In genomic region chr6:88761237-88762031, GRCh38 we compare ENCODE assay signal across 1 cellular context.
TF ChIP-seq lines count a peak whose summit lies in the region.

No MANE protein-coding gene starts in this region.

TF ChIP-seq in GM23338, 12 proteins besides CTCF, POLR2A, EP300 and RAD21 (continued from another document):
- TF ChIP-seq, protein P1, sequence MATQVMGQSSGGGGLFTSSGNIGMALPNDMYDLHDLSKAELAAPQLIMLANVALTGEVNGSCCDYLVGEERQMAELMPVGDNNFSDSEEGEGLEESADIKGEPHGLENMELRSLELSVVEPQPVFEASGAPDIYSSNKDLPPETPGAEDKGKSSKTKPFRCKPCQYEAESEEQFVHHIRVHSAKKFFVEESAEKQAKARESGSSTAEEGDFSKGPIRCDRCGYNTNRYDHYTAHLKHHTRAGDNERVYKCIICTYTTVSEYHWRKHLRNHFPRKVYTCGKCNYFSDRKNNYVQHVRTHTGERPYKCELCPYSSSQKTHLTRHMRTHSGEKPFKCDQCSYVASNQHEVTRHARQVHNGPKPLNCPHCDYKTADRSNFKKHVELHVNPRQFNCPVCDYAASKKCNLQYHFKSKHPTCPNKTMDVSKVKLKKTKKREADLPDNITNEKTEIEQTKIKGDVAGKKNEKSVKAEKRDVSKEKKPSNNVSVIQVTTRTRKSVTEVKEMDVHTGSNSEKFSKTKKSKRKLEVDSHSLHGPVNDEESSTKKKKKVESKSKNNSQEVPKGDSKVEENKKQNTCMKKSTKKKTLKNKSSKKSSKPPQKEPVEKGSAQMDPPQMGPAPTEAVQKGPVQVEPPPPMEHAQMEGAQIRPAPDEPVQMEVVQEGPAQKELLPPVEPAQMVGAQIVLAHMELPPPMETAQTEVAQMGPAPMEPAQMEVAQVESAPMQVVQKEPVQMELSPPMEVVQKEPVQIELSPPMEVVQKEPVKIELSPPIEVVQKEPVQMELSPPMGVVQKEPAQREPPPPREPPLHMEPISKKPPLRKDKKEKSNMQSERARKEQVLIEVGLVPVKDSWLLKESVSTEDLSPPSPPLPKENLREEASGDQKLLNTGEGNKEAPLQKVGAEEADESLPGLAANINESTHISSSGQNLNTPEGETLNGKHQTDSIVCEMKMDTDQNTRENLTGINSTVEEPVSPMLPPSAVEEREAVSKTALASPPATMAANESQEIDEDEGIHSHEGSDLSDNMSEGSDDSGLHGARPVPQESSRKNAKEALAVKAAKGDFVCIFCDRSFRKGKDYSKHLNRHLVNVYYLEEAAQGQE (IDR thresholded peaks at IDR 0.05; ENCODE audit: unreplicated experiment) = no peak
TF ChIP-seq in GM23338: peak in this region for 0.
